12 cellular contexts compared by ENCODE assay signal in the genomic region with DNA sequence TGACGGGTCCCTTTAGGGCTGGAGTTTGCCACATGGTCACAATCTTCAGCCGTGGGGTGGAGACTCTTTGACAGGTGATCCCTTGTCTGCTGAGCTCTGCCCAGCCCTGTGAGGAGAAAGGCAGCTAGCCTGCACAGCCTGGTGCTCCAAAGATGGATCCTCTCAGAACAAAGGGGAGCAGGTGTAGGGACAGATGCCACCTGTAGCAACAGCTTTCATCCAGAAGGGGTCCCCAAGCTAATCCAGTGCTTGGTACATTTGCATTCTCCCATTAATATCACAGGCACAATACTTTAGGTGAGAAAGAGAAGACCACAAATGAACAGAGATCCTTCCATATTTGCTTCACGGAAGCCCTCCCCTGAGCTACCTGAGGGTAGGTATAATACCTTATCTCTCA.
DNase-seq lines count a peak whose midpoint lies in the region; ATAC-seq and TF ChIP-seq lines count a peak whose summit lies in the region.
"Had no signal": no experiment of that assay in that cellular context is flagged by ENCODE, and none has a peak within 500 bp of the region (broad histone marks: within the 10 kb centered on the region; RNA-seq: fewer than 3 reads in every experiment).

No MANE protein-coding gene starts in this region.

- H3K36me3 ChIP-seq in GM23338 (ENCODE audit: insufficient read depth) (no peaks in the 10 kb centered on the region), aorta (ENCODE audit: control insufficient read depth in 1 of 2, insufficient read depth in 2 of 2, low read length in 1 of 2) (no peaks in the 10 kb centered on the region), stomach (no peaks in the 10 kb centered on the region)

- no peak overlapping the region for H3K4me2 ChIP-seq in GM23338

- 63% methylated on average over 3 of the region's 3 CpGs for WGBS in aorta, 2 donors
- 53 to 77% (median 63%) methylated on average over 3 of the region's 3 CpGs for WGBS in stomach, 5 donors

- H3K27me3 Mint-ChIP-seq in GM23338 (ENCODE audit: insufficient read depth, low read depth, poor library complexity), result peaks cover 3% of the 10 kb centered on the region
- peaks cover 67% of the 10 kb centered on the region for H3K27me3 Mint-ChIP-seq in chondrocyte (ENCODE audit: low read depth)

- H3K27ac ChIP-seq in GM23338 (ENCODE audit: low read depth) (no peak overlapping the region), aorta (ENCODE audit: low read depth in 1 of 2, low read length in 2 of 2) (no peak overlapping the region), stomach (no peak overlapping the region)

- ATAC-seq in GM23338, result peak; percentile 76
- no peak for ATAC-seq in aorta (ENCODE audit: low FRiP score)

- H3K9me3 Mint-ChIP-seq in GM23338 (no peaks in the 10 kb centered on the region), chondrocyte (ENCODE audit: low read depth) (peaks cover 3% of the 10 kb centered on the region)

- no peaks in the 10 kb centered on the region for H4K20me1 ChIP-seq in GM23338 (replicated peaks; ENCODE audit: insufficient read depth)

- H3K27ac Mint-ChIP-seq in GM23338 (no peak overlapping the region), chondrocyte (ENCODE audit: unreplicated experiment) (no peak overlapping the region)
- H3K27ac Mint-ChIP-seq: activated CD4-positive, alpha-beta T cell treated with anti-CD3 and anti-CD28 coated beads, Interleukin-2, amount 10 ng/mL, durations not matched to agents 7 days and 5 days had no signal

- H3K9me3 ChIP-seq in aorta (ENCODE audit: control insufficient read depth, low read length) (no peaks in the 10 kb centered on the region), stomach (no peaks in the 10 kb centered on the region)

- H3K9me2 ChIP-seq in GM23338 (ENCODE audit: insufficient read depth), result peaks cover 3% of the 10 kb centered on the region; the same call in 1 of the 2 replicates

- H3K36me3 Mint-ChIP-seq in GM23338 (ENCODE audit: low read depth) (0 out of 3 replicates have a peak, but pooled peaks cover 2% of the 10 kb centered on the region), chondrocyte (ENCODE audit: low read depth) (no peaks in the 10 kb centered on the region)

- peaks cover 19% of the 10 kb centered on the region for H3K4me1 ChIP-seq in GM23338 (ENCODE audit: insufficient read depth)
- no peaks in the 10 kb centered on the region for H3K4me1 ChIP-seq in aorta (ENCODE audit: control insufficient read depth in 1 of 2, insufficient read depth in 2 of 2, low read length in 2 of 2)
- no peaks in the 10 kb centered on the region for H3K4me1 ChIP-seq in stomach

- H3K4me3 Mint-ChIP-seq in GM23338 (no peak overlapping the region), chondrocyte (ENCODE audit: unreplicated experiment) (no peak overlapping the region)
- H3K4me3 Mint-ChIP-seq: activated CD4-positive, alpha-beta T cell treated with anti-CD3 and anti-CD28 coated beads, Interleukin-2, amount 10 ng/mL, durations not matched to agents 7 days and 5 days had no signal

- H3K79me2 ChIP-seq in GM23338 (replicated peaks; ENCODE audit: insufficient read depth), result no peaks in the 10 kb centered on the region

- no peak overlapping the region for H3K4me3 ChIP-seq in GM23338
- H3K4me3 ChIP-seq in aorta (ENCODE audit: low read length in 2 of 2), result no peak overlapping the region
- H3K4me3 ChIP-seq in stomach, result no peak overlapping the region

- peak; percentile 26 for DNase-seq in COLO668 (lab: John Stamatoyannopoulos, UW; ENCODE audit: unreplicated experiment)
- DNase-seq in GM23338 (ENCODE audit: low spot score), result peak; percentile 32
- peak; percentile 57 for DNase-seq in NCI-H524 treated with DMSO at 0.1 percent for 48 hours (lab: John Stamatoyannopoulos, UW)
- no peak for DNase-seq in chondrocyte (ENCODE audit: low spot score)
- no peak for DNase-seq in AG08396 (ENCODE audit: low spot score)
- DNase-seq in Kasumi-1 (lab: John Stamatoyannopoulos, UW), result no peak
- no peak for DNase-seq in aorta
- DNase-seq in stomach, result no peak
- DNase-seq: activated CD4-positive, alpha-beta T cell treated with anti-CD3 and anti-CD28 coated beads, Interleukin-2, amount 10 ng/mL, durations not matched to agents 7 days and 5 days; kidney glomerular epithelial cell; MM.1S; OCI-M1 had no signal

- TF ChIP-seq CTCF in GM23338 (conservative IDR thresholded peaks at IDR 0.05; ENCODE audit: low read depth in 2 of 2), result peak; percentile 39 to 42
- TF ChIP-seq CTCF in chondrocyte (IDR thresholded peaks at IDR 0.05), result peak; percentile 10
- no peak for TF ChIP-seq CTCF in stomach (IDR thresholded peaks at IDR 0.05)

- TF ChIP-seq POLR2A in stomach (IDR thresholded peaks at IDR 0.05), result no peak

- intact Hi-C loops in aorta (cut with DNase I), result no loop called here
- intact Hi-C loops in stomach (cut with DNase I; ENCODE audit: low total_unique reads), result no loop called here

- 0 out of 2 replicates have a peak overlapping the region, but pooled peaks have one; percentile 43 for H2AFZ ChIP-seq in GM23338

- peaks cover 22% of the 10 kb centered on the region for H3K4me1 Mint-ChIP-seq in GM23338
- no peaks in the 10 kb centered on the region for H3K4me1 Mint-ChIP-seq in chondrocyte (ENCODE audit: low read depth)

- no peak for TF ChIP-seq EP300 in stomach (IDR thresholded peaks at IDR 0.05)

- no peaks in the 10 kb centered on the region for H3F3A ChIP-seq in GM23338 (replicated peaks; ENCODE audit: low read depth)

- no peaks in the 10 kb centered on the region for H3K27me3 ChIP-seq in GM23338 (ENCODE audit: insufficient read depth)
- no peaks in the 10 kb centered on the region for H3K27me3 ChIP-seq in aorta (ENCODE audit: control insufficient read depth in 1 of 2, insufficient read depth in 2 of 2, low read length in 1 of 2)
- H3K27me3 ChIP-seq in stomach, result peaks cover 0 to 10% (median 0%) of the 10 kb centered on the region in 3 donors

TF ChIP-seq in GM23338, 12 proteins besides CTCF, POLR2A, EP300 and RAD21:
- TF ChIP-seq JUNB (IDR thresholded peaks at IDR 0.05; ENCODE audit: unreplicated experiment) (no peak), POLR2AphosphoS5 (IDR thresholded peaks at IDR 0.05; ENCODE audit: low read depth) (no peak), ZNF331 (CRISPR knock-in tag; IDR thresholded peaks at IDR 0.05; ENCODE audit: low read depth) (no peak), ZNF114 (CRISPR knock-in tag; IDR thresholded peaks at IDR 0.05) (no peak), EZH2 (IDR thresholded peaks at IDR 0.05; ENCODE audit: low read depth, unreplicated experiment) (no peak), CREB1 (CRISPR knock-in tag; IDR thresholded peaks at IDR 0.05; ENCODE audit: low read depth) (no peak), NANOG (IDR thresholded peaks at IDR 0.05; ENCODE audit: borderline replicate concordance) (no peak)
- TF ChIP-seq, protein P1, sequence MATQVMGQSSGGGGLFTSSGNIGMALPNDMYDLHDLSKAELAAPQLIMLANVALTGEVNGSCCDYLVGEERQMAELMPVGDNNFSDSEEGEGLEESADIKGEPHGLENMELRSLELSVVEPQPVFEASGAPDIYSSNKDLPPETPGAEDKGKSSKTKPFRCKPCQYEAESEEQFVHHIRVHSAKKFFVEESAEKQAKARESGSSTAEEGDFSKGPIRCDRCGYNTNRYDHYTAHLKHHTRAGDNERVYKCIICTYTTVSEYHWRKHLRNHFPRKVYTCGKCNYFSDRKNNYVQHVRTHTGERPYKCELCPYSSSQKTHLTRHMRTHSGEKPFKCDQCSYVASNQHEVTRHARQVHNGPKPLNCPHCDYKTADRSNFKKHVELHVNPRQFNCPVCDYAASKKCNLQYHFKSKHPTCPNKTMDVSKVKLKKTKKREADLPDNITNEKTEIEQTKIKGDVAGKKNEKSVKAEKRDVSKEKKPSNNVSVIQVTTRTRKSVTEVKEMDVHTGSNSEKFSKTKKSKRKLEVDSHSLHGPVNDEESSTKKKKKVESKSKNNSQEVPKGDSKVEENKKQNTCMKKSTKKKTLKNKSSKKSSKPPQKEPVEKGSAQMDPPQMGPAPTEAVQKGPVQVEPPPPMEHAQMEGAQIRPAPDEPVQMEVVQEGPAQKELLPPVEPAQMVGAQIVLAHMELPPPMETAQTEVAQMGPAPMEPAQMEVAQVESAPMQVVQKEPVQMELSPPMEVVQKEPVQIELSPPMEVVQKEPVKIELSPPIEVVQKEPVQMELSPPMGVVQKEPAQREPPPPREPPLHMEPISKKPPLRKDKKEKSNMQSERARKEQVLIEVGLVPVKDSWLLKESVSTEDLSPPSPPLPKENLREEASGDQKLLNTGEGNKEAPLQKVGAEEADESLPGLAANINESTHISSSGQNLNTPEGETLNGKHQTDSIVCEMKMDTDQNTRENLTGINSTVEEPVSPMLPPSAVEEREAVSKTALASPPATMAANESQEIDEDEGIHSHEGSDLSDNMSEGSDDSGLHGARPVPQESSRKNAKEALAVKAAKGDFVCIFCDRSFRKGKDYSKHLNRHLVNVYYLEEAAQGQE (IDR thresholded peaks at IDR 0.05; ENCODE audit: unreplicated experiment), result no peak
- TF ChIP-seq, protein P2, sequence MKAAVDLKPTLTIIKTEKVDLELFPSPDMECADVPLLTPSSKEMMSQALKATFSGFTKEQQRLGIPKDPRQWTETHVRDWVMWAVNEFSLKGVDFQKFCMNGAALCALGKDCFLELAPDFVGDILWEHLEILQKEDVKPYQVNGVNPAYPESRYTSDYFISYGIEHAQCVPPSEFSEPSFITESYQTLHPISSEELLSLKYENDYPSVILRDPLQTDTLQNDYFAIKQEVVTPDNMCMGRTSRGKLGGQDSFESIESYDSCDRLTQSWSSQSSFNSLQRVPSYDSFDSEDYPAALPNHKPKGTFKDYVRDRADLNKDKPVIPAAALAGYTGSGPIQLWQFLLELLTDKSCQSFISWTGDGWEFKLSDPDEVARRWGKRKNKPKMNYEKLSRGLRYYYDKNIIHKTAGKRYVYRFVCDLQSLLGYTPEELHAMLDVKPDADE (IDR thresholded peaks at IDR 0.05), result no peak

Comparison
In these comparisons a context has a peak if more than half of its experiments do, and no peak if none do; other contexts are left out.
1. DNase-seq: peak in COLO668 (single experiment), GM23338 (single experiment) and NCI-H524 treated with DMSO at 0.1 percent for 48 hours (single experiment); none in chondrocyte (single experiment), AG08396 (single experiment), Kasumi-1 (0 of 2), aorta (0 of 2) and stomach (single experiment).
2. CTCF ChIP-seq: peak in GM23338 (2 of 2) and chondrocyte (single experiment); none in stomach (0 of 7).